18 cellular contexts compared by ENCODE assay signal in the genomic region with DNA sequence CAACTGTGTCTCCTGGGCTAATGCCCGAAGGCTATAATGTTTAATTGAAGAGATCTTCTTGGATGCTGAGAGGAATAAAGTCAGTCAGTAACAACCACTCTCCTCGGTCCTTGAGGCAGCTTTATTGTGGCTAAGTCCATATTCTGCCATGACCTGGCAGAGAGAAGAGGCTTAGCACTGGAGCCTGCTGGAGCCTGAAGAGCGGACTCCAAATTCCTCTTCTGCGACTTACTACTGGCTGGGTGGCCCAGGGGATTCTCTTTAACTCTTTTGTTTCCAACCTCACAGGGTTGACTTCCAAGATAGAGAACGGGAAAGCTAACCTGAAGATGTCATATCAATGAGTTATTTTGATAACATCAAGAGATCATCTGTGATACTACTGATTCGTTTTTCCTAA.
DNase-seq lines count a peak whose midpoint lies in the region; ATAC-seq, FAIRE-seq and TF ChIP-seq lines count a peak whose summit lies in the region.
"Had no signal": no experiment of that assay in that cellular context is flagged by ENCODE, and none has a peak within 500 bp of the region (broad histone marks: within the 10 kb centered on the region; RNA-seq: fewer than 3 reads in every experiment).

No MANE protein-coding gene starts in this region.

- H3K4me1 ChIP-seq in PC-3 (ENCODE audit: insufficient read depth, low read length) (peaks cover 73% of the 10 kb centered on the region), endothelial cell of umbilical vein (ENCODE audit: control insufficient read depth, extremely low read depth, insufficient read depth, low read length) (peaks cover 54% of the 10 kb centered on the region), ovary (ENCODE audit: insufficient read depth) (peaks cover 16% of the 10 kb centered on the region)

- peak overlapping the region; percentile 11 for H3K27ac Mint-ChIP-seq in activated CD4-positive, alpha-beta T cell treated with anti-CD3 and anti-CD28 coated beads, Interleukin-2, amount 10 ng/mL, durations not matched to agents 24 days and 14 days
- H3K27ac Mint-ChIP-seq in activated CD4-positive, alpha-beta T cell treated with anti-CD3 and anti-CD28 coated beads for 36 hours: no peak overlapping the region
- peak overlapping the region; percentile 91 for H3K27ac Mint-ChIP-seq in stimulated activated naive B cell treated with anti-CD40 and anti-IgM and Interleukin-4, amounts not matched to agents 10 μg/mL and 1 μg/mL and 100 μg/mL, for 72 hours

- H3K9me3 ChIP-seq in PC-3 (ENCODE audit: low read length) (no peaks in the 10 kb centered on the region), endothelial cell of umbilical vein (replicated peaks; ENCODE audit: control insufficient read depth, insufficient read depth, low read length) (no peaks in the 10 kb centered on the region), ovary (no peaks in the 10 kb centered on the region)
- H3K9me3 ChIP-seq: Peyer's patch had no signal

- H3K9me3 Mint-ChIP-seq in activated CD4-positive, alpha-beta T cell treated with anti-CD3 and anti-CD28 coated beads, Interleukin-2, amount 10 ng/mL, durations not matched to agents 24 days and 14 days: no peaks in the 10 kb centered on the region
- no peaks in the 10 kb centered on the region for H3K9me3 Mint-ChIP-seq in activated CD4-positive, alpha-beta T cell treated with anti-CD3 and anti-CD28 coated beads for 36 hours (ENCODE audit: low read depth)
- H3K9me3 Mint-ChIP-seq in stimulated activated naive B cell treated with anti-CD40 and anti-IgM and Interleukin-4, amounts not matched to agents 10 μg/mL and 1 μg/mL and 100 μg/mL, for 72 hours: no peaks in the 10 kb centered on the region

- peaks cover 84% of the 10 kb centered on the region for H3K79me2 ChIP-seq in PC-3 (ENCODE audit: low read length)
- peaks cover 64% of the 10 kb centered on the region for H3K79me2 ChIP-seq in endothelial cell of umbilical vein (ENCODE audit: control insufficient read depth, insufficient read depth, low read length)

- TF ChIP-seq EP300 in ovary (IDR thresholded peaks at IDR 0.05): no peak

- H3K9me1 ChIP-seq in endothelial cell of umbilical vein (replicated peaks; ENCODE audit: control insufficient read depth, extremely low read depth, insufficient read depth, low read length): no peaks in the 10 kb centered on the region

- H3K36me3 ChIP-seq in PC-3 (ENCODE audit: low read depth, low read length) (no peaks in the 10 kb centered on the region), endothelial cell of umbilical vein (ENCODE audit: control insufficient read depth in 2 of 2, extremely low read depth in 1 of 2, insufficient read depth in 2 of 2, low read length in 2 of 2) (no peaks in the 10 kb centered on the region), ovary (no peaks in the 10 kb centered on the region)
- H3K36me3 ChIP-seq: Peyer's patch had no signal

- no peaks in the 10 kb centered on the region for H3K9me2 ChIP-seq in PC-3 (replicated peaks; ENCODE audit: low read length)

- H4K20me1 ChIP-seq in PC-3 (ENCODE audit: low read length) (no peaks in the 10 kb centered on the region), endothelial cell of umbilical vein (replicated peaks; ENCODE audit: control insufficient read depth, extremely low read depth, insufficient read depth, low read length) (no peaks in the 10 kb centered on the region)

- H3K36me3 Mint-ChIP-seq in activated CD4-positive, alpha-beta T cell treated with anti-CD3 and anti-CD28 coated beads, Interleukin-2, amount 10 ng/mL, durations not matched to agents 24 days and 14 days (ENCODE audit: low read depth): peaks cover 4% of the 10 kb centered on the region
- no peaks in the 10 kb centered on the region for H3K36me3 Mint-ChIP-seq in activated CD4-positive, alpha-beta T cell treated with anti-CD3 and anti-CD28 coated beads for 36 hours (ENCODE audit: low read depth)
- peaks cover 9 to 31% of the 10 kb centered on the region in 2 donors for H3K36me3 Mint-ChIP-seq in stimulated activated naive B cell treated with anti-CD40 and anti-IgM and Interleukin-4, amounts not matched to agents 10 μg/mL and 1 μg/mL and 100 μg/mL, for 72 hours

- no peaks in the 10 kb centered on the region for H3K27me3 ChIP-seq in PC-3 (ENCODE audit: low read length)
- H3K27me3 ChIP-seq in endothelial cell of umbilical vein (ENCODE audit: control insufficient read depth in 2 of 2, insufficient read depth in 2 of 2, low read length in 2 of 2): no peaks in the 10 kb centered on the region
- no peaks in the 10 kb centered on the region for H3K27me3 ChIP-seq in ovary
- H3K27me3 ChIP-seq: Peyer's patch had no signal

- H3K4me3 Mint-ChIP-seq in activated CD4-positive, alpha-beta T cell treated with anti-CD3 and anti-CD28 coated beads, Interleukin-2, amount 10 ng/mL, durations not matched to agents 24 days and 14 days: peak overlapping the region; percentile 47
- no peak overlapping the region for H3K4me3 Mint-ChIP-seq in activated CD4-positive, alpha-beta T cell treated with anti-CD3 and anti-CD28 coated beads for 36 hours
- H3K4me3 Mint-ChIP-seq in stimulated activated naive B cell treated with anti-CD40 and anti-IgM and Interleukin-4, amounts not matched to agents 10 μg/mL and 1 μg/mL and 100 μg/mL, for 72 hours: peak overlapping the region in 1 of 2 donors; percentile 72

- CTCF ChIA-PET in activated CD4-positive, alpha-beta T cell treated with anti-CD3 and anti-CD28 coated beads for 36 hours (lab: Charles Lee): interaction anchor here (1.3 kb wide), 1 partner anchor 13 kb away, joined by 5 read pairs; no protein-coding TSS in a partner anchor
- CTCF ChIA-PET in PC-3 (lab: Charles Lee): no interaction called here
- CTCF ChIA-PET in endothelial cell of umbilical vein (lab: Charles Lee): no interaction called here

- intact Hi-C loops in activated CD4-positive, alpha-beta T cell treated with anti-CD3 and anti-CD28 coated beads, Interleukin-2, amount 10 ng/mL, durations not matched to agents 24 days and 14 days (cut with micrococcal nuclease): loop anchor here (2.0 to 5.0 kb wide), 3 partner anchors 55 to 321 kb away; partner anchors contain the start of gene MYO1E
- intact Hi-C loops in activated CD4-positive, alpha-beta T cell treated with anti-CD3 and anti-CD28 coated beads for 36 hours (cut with DNase I, micrococcal nuclease): no loop called here
- intact Hi-C loops in PC-3 (cut with micrococcal nuclease): loop anchor here (5.0 to 10.0 kb wide), 2 partner anchors 71 to 127 kb away; partner anchors contain the start of gene MYO1E
- intact Hi-C loops in endothelial cell of umbilical vein (cut with micrococcal nuclease): no loop called here
- intact Hi-C loops in ovary (cut with DNase I): no loop called here

- no peak for FAIRE-seq in endothelial cell of umbilical vein (lab: Jason Lieb, UNC)
- FAIRE-seq: A204.1, colon had no signal

- no peak overlapping the region for H3K4me3 ChIP-seq in PC-3 (ENCODE audit: low read length)
- H3K4me3 ChIP-seq in endothelial cell of umbilical vein (replicated peaks in 1 of 3; ENCODE audit: insufficient read depth in 1 of 3, low read depth in 1 of 3, low read length in 3 of 3): no peak overlapping the region
- no peak overlapping the region for H3K4me3 ChIP-seq in ovary
- H3K4me3 ChIP-seq: Peyer's patch had no signal

- H3K9ac ChIP-seq in PC-3 (ENCODE audit: low read length) (no peak overlapping the region; the same call in 1 of the 2 replicates), endothelial cell of umbilical vein (replicated peaks; ENCODE audit: extremely low read depth, insufficient read depth, low read length) (no peak overlapping the region)

- POLR2A ChIA-PET in activated CD4-positive, alpha-beta T cell treated with anti-CD3 and anti-CD28 coated beads for 36 hours (lab: Charles Lee): no interaction called here
- POLR2A ChIA-PET in PC-3 (lab: Charles Lee; ENCODE audit: unreplicated experiment) (no interaction called here), endothelial cell of umbilical vein (lab: Charles Lee) (no interaction called here)

- H3K4me2 ChIP-seq in PC-3 (ENCODE audit: low read length) (peak overlapping the region; percentile 78; the same call in 1 of the 2 replicates), endothelial cell of umbilical vein (ENCODE audit: insufficient read depth, low read length) (no peak overlapping the region)

- BruUV-seq in PC-3 (replicated peaks; lab: Mats Ljungman, UMichigan) (no TSS peak), endothelial cell of umbilical vein (replicated peaks; lab: Mats Ljungman, UMichigan) (no TSS peak)

- TF ChIP-seq POLR2A in endothelial cell of umbilical vein (IDR thresholded peaks at IDR 0.05; ENCODE audit: low read depth, low read length) (no peak), ovary (IDR thresholded peaks at IDR 0.05) (no peak)

- peaks cover 59% of the 10 kb centered on the region for H3K4me1 Mint-ChIP-seq in activated CD4-positive, alpha-beta T cell treated with anti-CD3 and anti-CD28 coated beads, Interleukin-2, amount 10 ng/mL, durations not matched to agents 24 days and 14 days
- peaks cover 39% of the 10 kb centered on the region for H3K4me1 Mint-ChIP-seq in activated CD4-positive, alpha-beta T cell treated with anti-CD3 and anti-CD28 coated beads for 36 hours
- H3K4me1 Mint-ChIP-seq in stimulated activated naive B cell treated with anti-CD40 and anti-IgM and Interleukin-4, amounts not matched to agents 10 μg/mL and 1 μg/mL and 100 μg/mL, for 72 hours: peaks cover 50 to 83% of the 10 kb centered on the region in 2 donors

- H3F3A ChIP-seq in PC-3 (ENCODE audit: low read length, unreplicated experiment): peaks cover 12% of the 10 kb centered on the region

- no peak for DNase-seq in activated CD4-positive, alpha-beta T cell treated with anti-CD3 and anti-CD28 coated beads, Interleukin-2, amount 10 ng/mL, durations not matched to agents 24 days and 14 days
- DNase-seq in activated CD4-positive, alpha-beta T cell treated with anti-CD3 and anti-CD28 coated beads for 36 hours: no peak
- DNase-seq in PC-3 (no peak), endothelial cell of umbilical vein (ENCODE audit: low read depth, low spot score) (no peak), NCI-H510A treated with DMSO at 0.1 percent for 48 hours (lab: John Stamatoyannopoulos, UW) (no peak), NCI-H2196 treated with DMSO at 0.1 percent for 48 hours (lab: John Stamatoyannopoulos, UW; ENCODE audit: unreplicated experiment) (no peak), ovary (no peak)
- DNase-seq in stimulated activated naive B cell treated with anti-CD40 and anti-IgM and Interleukin-4, amounts not matched to agents 10 μg/mL and 1 μg/mL and 100 μg/mL, for 72 hours: no peak
- DNase-seq: anterior cingulate cortex; Kasumi-1; NCI-H1417 treated with DMSO at 0.1 percent for 48 hours; NCI-H524; stimulated activated CD4-positive, alpha-beta T cell treated with anti-CD3 and anti-CD28 coated beads, Interleukin-12 subunit alpha, Interleukin-12 subunit beta, amount 100 ng/mL, for 4 hours had no signal

- H3K27me3 Mint-ChIP-seq in activated CD4-positive, alpha-beta T cell treated with anti-CD3 and anti-CD28 coated beads, Interleukin-2, amount 10 ng/mL, durations not matched to agents 24 days and 14 days: no peaks in the 10 kb centered on the region
- no peaks in the 10 kb centered on the region for H3K27me3 Mint-ChIP-seq in activated CD4-positive, alpha-beta T cell treated with anti-CD3 and anti-CD28 coated beads for 36 hours
- no peaks in the 10 kb centered on the region for H3K27me3 Mint-ChIP-seq in stimulated activated naive B cell treated with anti-CD40 and anti-IgM and Interleukin-4, amounts not matched to agents 10 μg/mL and 1 μg/mL and 100 μg/mL, for 72 hours

- dilution Hi-C loops in endothelial cell of umbilical vein (cut with MboI; ENCODE audit: extremely low pct_ligation_motif_present, low sequenced_read_pairs): no loop called here

- WGBS in ovary, 3 donors: 75 to 84% (median 77%) methylated on average over 6 of the region's 6 CpGs

- no peak for ATAC-seq in activated CD4-positive, alpha-beta T cell treated with anti-CD3 and anti-CD28 coated beads for 36 hours
- ATAC-seq in PC-3: no peak
- no peak for ATAC-seq in stimulated activated naive B cell treated with anti-CD40 and anti-IgM and Interleukin-4, amounts not matched to agents 10 μg/mL and 1 μg/mL and 100 μg/mL, for 72 hours (replicated peaks)
- ATAC-seq: activated CD4-positive, CD25-positive, alpha-beta regulatory T cell treated with anti-CD3 and anti-CD28 coated beads, Interleukin-2, amount 50 U/mL, for 24 hours; esophagus mucosa had no signal

- H2AFZ ChIP-seq in PC-3 (ENCODE audit: low read length): no peak overlapping the region
- no peak overlapping the region for H2AFZ ChIP-seq in endothelial cell of umbilical vein (ENCODE audit: low read depth, low read length)

- no peak for TF ChIP-seq CTCF in PC-3 (conservative IDR thresholded peaks at IDR 0.05; ENCODE audit: low read depth, low read length)
- TF ChIP-seq CTCF in endothelial cell of umbilical vein (IDR thresholded peaks at IDR 0.05; ENCODE audit: extremely low read depth in 1 of 2, insufficient read depth in 1 of 2, low read depth in 1 of 2, low read length in 2 of 2): no peak
- TF ChIP-seq CTCF in ovary (IDR thresholded peaks at IDR 0.05): no peak

- H3K27ac ChIP-seq in PC-3 (ENCODE audit: low read length) (peak overlapping the region; percentile 89), endothelial cell of umbilical vein (ENCODE audit: insufficient read depth, low read depth, low read length) (peak overlapping the region; percentile 78), ovary (no peak overlapping the region)

Comparison
In these comparisons a context has a peak if more than half of its experiments do, and no peak if none do; other contexts are left out.
1. intact Hi-C loops: an anchor here in activated CD4-positive, alpha-beta T cell treated with anti-CD3 and anti-CD28 coated beads, Interleukin-2, amount 10 ng/mL, durations not matched to agents 24 days and 14 days (2.0 to 5.0 kb wide) and PC-3 (5.0 to 10.0 kb wide); none called in activated CD4-positive, alpha-beta T cell treated with anti-CD3 and anti-CD28 coated beads for 36 hours, endothelial cell of umbilical vein and ovary.
2. H3K27ac ChIP-seq: peak in PC-3 (single experiment) and endothelial cell of umbilical vein (single experiment); none in ovary (0 of 2).